31 cellular contexts compared by ENCODE assay signal in the genomic region with DNA sequence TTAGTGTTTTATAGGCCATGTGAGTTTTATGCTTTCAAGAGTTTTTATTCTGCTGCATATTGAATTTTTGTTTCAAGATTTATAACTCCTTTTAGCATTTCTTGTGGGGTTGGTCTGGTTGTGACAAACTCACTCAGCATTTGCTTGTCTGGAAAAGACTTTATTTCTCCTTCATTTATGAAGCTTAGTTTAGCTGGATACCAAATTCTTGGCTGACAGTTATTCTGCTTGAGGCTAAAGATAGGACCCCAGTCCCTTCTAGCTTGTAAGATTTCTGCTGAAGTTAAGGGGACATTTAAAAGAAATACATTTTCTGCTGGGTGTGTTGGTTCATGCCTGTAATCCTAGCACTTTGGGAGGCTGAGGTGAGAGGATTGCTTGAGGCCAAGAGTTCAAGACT.
"Had no signal": no experiment of that assay in that cellular context is flagged by ENCODE, and none has a peak within 500 bp of the region (broad histone marks: within the 10 kb centered on the region; RNA-seq: fewer than 3 reads in every experiment).

No MANE protein-coding gene starts in this region.

- H3K27ac Mint-ChIP-seq: naive thymus-derived CD4-positive, alpha-beta T cell; nephron; neural progenitor cell; progenitor cell of endocrine pancreas; stimulated activated memory B cell treated with anti-CD40 and anti-IgM and Interleukin-4, amounts not matched to agents 10 μg/mL and 1 μg/mL and 100 μg/mL, for 72 hours; stimulated activated naive CD8-positive, alpha-beta T cell treated with anti-CD3 and anti-CD28 coated beads, Interleukin-15, amount 100 ng/mL, for 72 hours; type B pancreatic cell had no signal

- H3K4me3 ChIP-seq: neural progenitor cell, ovary, psoas muscle, skin epidermis, smooth muscle cell, spleen, suprapubic skin, testis, tibial artery, transverse colon, upper lobe of right lung, uterus had no signal

- H3K27me3 ChIP-seq: neural progenitor cell, ovary, spleen, suprapubic skin, testis, tibial artery, transverse colon, upper lobe of right lung, uterus had no signal

- H3K36me3 ChIP-seq: ovary, spleen, suprapubic skin, tibial artery, transverse colon, upper lobe of right lung, uterus had no signal

- DNase-seq: naive thymus-derived CD4-positive, alpha-beta T cell; occipital lobe; ovary; posterior cingulate gyrus; psoas muscle; right cardiac atrium; spleen; stimulated activated CD4-positive, alpha-beta T cell treated with anti-CD3 and anti-CD28 coated beads, Interleukin-12 subunit alpha, Interleukin-12 subunit beta, amount 100 ng/mL, for 4 hours; stimulated activated CD4-positive, alpha-beta T cell treated with anti-CD3 and anti-CD28 coated beads, Interleukin-1b, Interleukin-23, amount 100 ng/mL, for 48 hours; stimulated activated CD4-positive, alpha-beta T cell treated with anti-CD3 and anti-CD28 coated beads, Interleukin-4, amount 100 ng/mL, for 1 hour; stimulated activated CD4-positive, alpha-beta T cell treated with anti-CD3 and anti-CD28 coated beads, Interleukin-4, amount 100 ng/mL, for 4 hours; stimulated activated CD8-positive, alpha-beta memory T cell treated with anti-CD3 and anti-CD28 coated beads, Interleukin-4, amount 100 ng/mL, for 48 hours; stimulated activated naive CD4-positive, alpha-beta T cell; stimulated activated naive CD8-positive, alpha-beta T cell treated with anti-CD3 and anti-CD28 coated beads, Interleukin-15, amount 100 ng/mL, for 72 hours; stimulated activated naive CD8-positive, alpha-beta T cell treated with anti-CD3 and anti-CD28 coated beads, Interleukin-15, Interleukin-2, amounts not matched to agents 100 U/mL and 50 U/mL, for 24 hours; substantia nigra; testis; tibial artery; transverse colon; upper lobe of right lung; uterus had no signal

- H3K4me1 ChIP-seq: neural progenitor cell, psoas muscle, spleen, suprapubic skin, testis, tibial artery, transverse colon, uterus had no signal

- H3K36me3 Mint-ChIP-seq: neural progenitor cell; stimulated activated memory B cell treated with anti-CD40 and anti-IgM and Interleukin-4, amounts not matched to agents 10 μg/mL and 1 μg/mL and 100 μg/mL, for 72 hours had no signal

- H3K4me1 Mint-ChIP-seq: neural progenitor cell; stimulated activated memory B cell treated with anti-CD40 and anti-IgM and Interleukin-4, amounts not matched to agents 10 μg/mL and 1 μg/mL and 100 μg/mL, for 72 hours had no signal

- H3K27ac ChIP-seq: neural progenitor cell, ovary, parathyroid adenoma, psoas muscle, skin epidermis, spleen, suprapubic skin, testis, tibial artery, transverse colon, upper lobe of right lung, uterus had no signal

- H3K27me3 Mint-ChIP-seq: naive thymus-derived CD4-positive, alpha-beta T cell; progenitor cell of endocrine pancreas; stimulated activated naive CD8-positive, alpha-beta T cell treated with anti-CD3 and anti-CD28 coated beads, Interleukin-15, amount 100 ng/mL, for 72 hours; type B pancreatic cell had no signal

- ATAC-seq: naive thymus-derived CD4-positive, alpha-beta T cell; psoas muscle; right cardiac atrium; sciatic nerve; stimulated activated memory B cell treated with anti-CD40 and anti-IgM and Interleukin-4, amounts not matched to agents 10 μg/mL and 1 μg/mL and 100 μg/mL, for 72 hours; stimulated activated naive CD8-positive, alpha-beta T cell treated with anti-CD3 and anti-CD28 coated beads, Interleukin-15, amount 100 ng/mL, for 72 hours; stimulated activated naive CD8-positive, alpha-beta T cell treated with anti-CD3 and anti-CD28 coated beads, Interleukin-15, Interleukin-2, amounts not matched to agents 100 U/mL and 50 U/mL, for 24 hours; upper lobe of right lung had no signal

- H2AFZ ChIP-seq: neural progenitor cell, parathyroid adenoma had no signal

- H3K9me3 ChIP-seq: ovary, psoas muscle, testis, upper lobe of right lung, uterus had no signal

- H3K4me3 Mint-ChIP-seq: nephron; neural progenitor cell; stimulated activated memory B cell treated with anti-CD40 and anti-IgM and Interleukin-4, amounts not matched to agents 10 μg/mL and 1 μg/mL and 100 μg/mL, for 72 hours; stimulated activated naive CD8-positive, alpha-beta T cell treated with anti-CD3 and anti-CD28 coated beads, Interleukin-15, amount 100 ng/mL, for 72 hours; type B pancreatic cell had no signal

- H3K9ac ChIP-seq: neural progenitor cell, parathyroid adenoma had no signal

- H3K4me2 ChIP-seq: neural progenitor cell, smooth muscle cell had no signal
